In genomic region chr14:39432179-39432618, GRCh38 we compare ENCODE assay signal across 8 cellular contexts. TPM values are rescaled to one million over a fixed set of nuclear protein-coding genes. Genes with fewer than 3 reads are reported as not detected.
A peak's percentile ranks its signal among the peaks of the same experiment; 100 is the strongest.
DNase-seq lines count a peak whose midpoint lies in the region; ATAC-seq and TF ChIP-seq lines count a peak whose summit lies in the region.

FBXO33 (minus strand) TSS chr14:39432433; CDS start chr14:39432162, 271 bp downstream.

- H3K9me3 ChIP-seq in AG04450 (ENCODE audit: control insufficient read depth, insufficient read depth, low read length) = no peaks in the 10 kb centered on the region

- POLR2A ChIA-PET in AG04450 (lab: Yijun Ruan, JAX) = interaction anchor here (0.6 to 1.8 kb wide), 8 partner anchors 10 to 330 kb away, joined by 3 to 8 read pairs (median 5); partner anchors contain the start of genes PNN, SEC23A and TRAPPC6B

- H3K4me3 ChIP-seq in AG04450 (ENCODE audit: low read depth, low read length) = peak within 1 kb of the TSS; percentile 94

- no peak for TF ChIP-seq CTCF in AG04450 (IDR thresholded peaks at IDR 0.05; ENCODE audit: low read depth, low read length)

- DNase-seq in AG04450 (ENCODE audit: low read depth, low spot score) (peak; percentile 92), NCI-H345 treated with DMSO at 0.1 percent for 48 hours (lab: John Stamatoyannopoulos, UW; ENCODE audit: unreplicated experiment) (peak; percentile 93), iris pigment epithelial cell (ENCODE audit: low read depth) (peak; percentile 97)
- peak; percentile 93 for DNase-seq in activated CD4-positive, CD25-positive, alpha-beta regulatory T cell treated with anti-CD3 and anti-CD28 coated beads, Interleukin-2, amount 50 U/mL, for 16 hours (ENCODE audit: low read depth, low spot score)
- peak; percentile 97 for DNase-seq in central memory CD4-positive, alpha-beta T cell
- DNase-seq in stimulated activated CD4-positive, alpha-beta T cell treated with anti-CD3 and anti-CD28 coated beads, Interleukin-12 subunit alpha, Interleukin-12 subunit beta, amount 100 ng/mL, for 24 hours (ENCODE audit: low read depth in 2 of 2) = peak; percentile 91 to 93

- H3K27ac ChIP-seq in AG04450 (ENCODE audit: low read depth, low read length) = peak within 1 kb of the TSS; percentile 100

- ATAC-seq in GM19025 (IDR thresholded peaks at IDR 0.05; ENCODE audit: low read depth, unreplicated experiment) = peak; percentile 76
- peak; percentile 83 for ATAC-seq in HG03342 (IDR thresholded peaks at IDR 0.05; ENCODE audit: unreplicated experiment)

- no peaks in the 10 kb centered on the region for H3K27me3 ChIP-seq in AG04450 (ENCODE audit: control insufficient read depth, insufficient read depth, low read length)

- CTCF ChIA-PET in AG04450 (lab: Charles Lee) = no interaction called here

RNA-seq across cellular contexts. Expression of gene FBXO33, which starts in this region (rescaled TPM):
- 10.6 and 12.6 TPM in 2 replicates for polyA plus RNA-seq in AG04450 (2011; rRNA removed)
- polyA minus RNA-seq in AG04450 (2011; rRNA and poly(A)+ RNA removed) = 8.4 and 12.6 TPM in 2 replicates

Comparison
In these comparisons a context has a peak if more than half of its experiments do, and no peak if none do; other contexts are left out.
1. Peak in every context shown above with its lines: DNase-seq, ATAC-seq, H3K4me3 ChIP-seq and H3K27ac ChIP-seq.